In the genomic region with DNA sequence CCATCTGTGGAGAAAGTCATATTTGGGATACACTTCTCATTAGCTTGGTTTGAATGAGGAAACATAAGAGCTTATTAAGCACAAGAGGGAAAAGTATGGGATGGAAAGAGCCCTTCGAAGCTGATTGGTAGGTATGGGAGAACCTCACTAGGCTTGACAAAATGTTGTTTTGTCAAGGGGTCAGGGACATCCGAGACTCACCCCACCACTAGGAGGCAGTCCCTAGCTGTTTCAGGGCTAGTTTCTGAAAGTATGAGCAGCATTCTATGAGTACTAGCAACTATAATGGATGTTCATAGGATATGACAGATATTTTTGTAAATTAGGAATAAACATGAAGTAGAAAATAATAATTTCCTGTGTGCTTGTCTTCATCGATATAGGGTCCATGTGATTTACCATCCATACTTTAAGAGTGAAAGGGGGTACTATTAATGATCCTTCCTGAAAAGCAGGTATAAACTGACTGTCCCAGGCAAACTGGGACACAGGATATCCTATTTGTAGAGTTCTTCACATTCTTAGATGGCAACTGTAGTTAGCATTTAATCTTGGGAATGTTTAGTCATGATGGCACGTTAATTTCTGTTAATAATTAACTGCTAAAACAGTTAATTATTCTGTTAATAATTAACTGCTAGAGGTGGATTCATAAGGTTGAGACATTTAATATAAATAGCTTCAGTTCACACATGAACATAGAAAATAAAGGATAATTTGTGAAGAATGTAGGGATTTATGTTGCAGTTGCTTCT, we compare ENCODE assay signal across 8 cellular contexts. TPM values are rescaled to one million over a fixed set of nuclear protein-coding genes. Genes with fewer than 3 reads are reported as not detected.
DNase-seq lines count a peak whose midpoint lies in the region; ATAC-seq and TF ChIP-seq lines count a peak whose summit lies in the region.

No MANE protein-coding gene starts in this region.

- H3K36me3 ChIP-seq in mucosa of descending colon (ENCODE audit: low read depth): no peaks in the 10 kb centered on the region

- H3K4me1 ChIP-seq in mucosa of descending colon (ENCODE audit: low read depth): no peaks in the 10 kb centered on the region

- 0 out of 2 replicates have a peak overlapping the region, but pooled peaks have one; percentile 1 for H3K27ac ChIP-seq in VCaP

- intact Hi-C loops in mucosa of descending colon (cut with DNase I, micrococcal nuclease): no loop called here

- DNase-seq in NCI-H1436 (lab: John Stamatoyannopoulos, UW): peak; percentile 11
- no peak for DNase-seq in NCI-H1436 treated with DMSO at 0.1 percent for 48 hours (lab: John Stamatoyannopoulos, UW)
- DNase-seq in mucosa of descending colon: peak in 1 of 3 donors; percentile 18

- no peaks in the 10 kb centered on the region for H3K9me3 ChIP-seq in mucosa of descending colon

- ATAC-seq in HG03432 (IDR thresholded peaks at IDR 0.05; ENCODE audit: unreplicated experiment): peak; percentile 50
- peak; percentile 16 for ATAC-seq in mucosa of descending colon
- no peak for ATAC-seq in HG03521 (IDR thresholded peaks at IDR 0.05; ENCODE audit: unreplicated experiment)
- no peak for ATAC-seq in HG02798 (IDR thresholded peaks at IDR 0.05; ENCODE audit: poor library complexity, unreplicated experiment)
- ATAC-seq in HG02623 (IDR thresholded peaks at IDR 0.05; ENCODE audit: unreplicated experiment): no peak

- TF ChIP-seq CTCF in VCaP (conservative IDR thresholded peaks at IDR 0.05) (0 out of 2 replicates have a peak, but pooled peaks have one; percentile 12), mucosa of descending colon (IDR thresholded peaks at IDR 0.05) (no peak)

- no peak overlapping the region for H3K4me3 ChIP-seq in mucosa of descending colon

RNA-seq across cellular contexts. Expression of gene OTX1, which starts 28.4 kb away (rescaled TPM):
- under 1 TPM in 1 of 3 donors, not detected in 2; 0.22 TPM for total RNA-seq in mucosa of descending colon

Comparison
In these comparisons a context has a peak if more than half of its experiments do, and no peak if none do; other contexts are left out.
1. ATAC-seq: peak in HG03432 (single experiment) and mucosa of descending colon (single experiment); none in HG03521 (single experiment), HG02798 (single experiment) and HG02623 (single experiment).